1 cellular context compared by ENCODE assay signal in the genomic region with DNA sequence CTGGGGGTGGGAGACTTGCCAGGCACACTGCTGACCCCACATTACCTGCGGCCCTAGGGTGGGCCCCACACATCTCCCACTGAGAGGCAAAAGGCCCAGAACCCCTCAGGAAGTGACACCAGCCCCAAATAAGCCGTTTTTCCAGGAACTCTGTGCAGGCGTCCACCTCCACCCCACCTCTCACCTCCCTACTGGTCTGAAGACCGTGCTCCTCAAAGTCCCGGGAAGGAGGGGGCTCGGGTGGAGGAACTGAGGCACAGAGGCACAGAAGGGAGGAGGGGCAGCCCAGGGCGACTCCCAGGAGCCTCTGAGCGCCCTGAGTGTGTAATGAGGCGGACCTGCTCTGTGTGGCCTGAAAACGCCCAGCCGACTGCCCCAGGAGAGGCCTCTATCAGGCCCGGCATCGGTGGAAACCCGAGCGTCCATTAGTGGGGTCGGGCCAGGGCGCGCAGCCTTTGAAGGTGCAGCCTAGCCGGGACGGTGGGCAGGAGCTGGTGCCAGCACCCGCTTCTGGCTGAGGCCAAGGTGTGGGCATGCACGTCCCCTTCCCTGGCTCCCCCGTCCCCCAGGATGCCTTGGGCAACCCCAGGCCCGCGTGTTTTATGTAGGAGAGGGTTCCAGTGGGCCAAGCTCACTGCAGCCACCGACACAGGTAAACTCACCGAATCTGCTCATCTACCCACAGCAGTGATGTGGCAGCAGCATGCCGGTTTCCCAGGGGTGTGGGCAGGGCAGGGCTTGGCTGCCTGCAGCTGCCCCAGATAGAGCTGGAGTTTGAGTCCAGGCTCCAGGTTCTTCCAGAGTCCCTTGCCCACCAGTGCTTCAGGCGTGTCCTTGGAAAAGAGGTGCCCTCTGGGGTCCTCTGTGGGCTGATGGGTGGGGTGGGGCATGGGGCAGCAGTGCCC.
TF ChIP-seq lines count a peak whose summit lies in the region.

No MANE protein-coding gene starts in this region.

TF ChIP-seq in K562, 482 proteins besides CTCF, POLR2A, EP300 and RAD21 (continued from another document and continues in another):
- no peak for TF ChIP-seq ZNF785 (CRISPR knock-in tag; IDR thresholded peaks at IDR 0.05)
- no peak for TF ChIP-seq CEBPB (tag; IDR thresholded peaks at IDR 0.05)
- no peak for TF ChIP-seq SAFB2 (IDR thresholded peaks at IDR 0.05; ENCODE audit: borderline replicate concordance, low read depth, low read length, severe bottlenecking)
- TF ChIP-seq, protein P1, sequence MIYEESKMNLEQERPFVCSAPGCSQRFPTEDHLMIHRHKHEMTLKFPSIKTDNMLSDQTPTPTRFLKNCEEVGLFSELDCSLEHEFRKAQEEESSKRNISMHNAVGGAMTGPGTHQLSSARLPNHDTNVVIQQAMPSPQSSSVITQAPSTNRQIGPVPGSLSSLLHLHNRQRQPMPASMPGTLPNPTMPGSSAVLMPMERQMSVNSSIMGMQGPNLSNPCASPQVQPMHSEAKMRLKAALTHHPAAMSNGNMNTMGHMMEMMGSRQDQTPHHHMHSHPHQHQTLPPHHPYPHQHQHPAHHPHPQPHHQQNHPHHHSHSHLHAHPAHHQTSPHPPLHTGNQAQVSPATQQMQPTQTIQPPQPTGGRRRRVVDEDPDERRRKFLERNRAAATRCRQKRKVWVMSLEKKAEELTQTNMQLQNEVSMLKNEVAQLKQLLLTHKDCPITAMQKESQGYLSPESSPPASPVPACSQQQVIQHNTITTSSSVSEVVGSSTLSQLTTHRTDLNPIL (CRISPR knock-in tag; IDR thresholded peaks at IDR 0.05): no peak
- no peak for TF ChIP-seq ZKSCAN1 (IDR thresholded peaks at IDR 0.05; ENCODE audit: low read depth, low read length)
- no peak for TF ChIP-seq COPS2 (conservative IDR thresholded peaks at IDR 0.05)
- no peak for TF ChIP-seq U2AF1 (optimal IDR thresholded peaks at IDR 0.05; ENCODE audit: low read depth, low read length)
- no peak for TF ChIP-seq MYBL2 (IDR thresholded peaks at IDR 0.05; ENCODE audit: low read depth)
- no peak for TF ChIP-seq MYBL2 (CRISPR knock-in tag; IDR thresholded peaks at IDR 0.05; ENCODE audit: borderline replicate concordance)
- TF ChIP-seq SNRNP70 (optimal IDR thresholded peaks at IDR 0.05; ENCODE audit: low read depth, low read length): no peak
- TF ChIP-seq CHCHD3 (CRISPR knock-in tag; IDR thresholded peaks at IDR 0.05): no peak
- TF ChIP-seq, protein P2, sequence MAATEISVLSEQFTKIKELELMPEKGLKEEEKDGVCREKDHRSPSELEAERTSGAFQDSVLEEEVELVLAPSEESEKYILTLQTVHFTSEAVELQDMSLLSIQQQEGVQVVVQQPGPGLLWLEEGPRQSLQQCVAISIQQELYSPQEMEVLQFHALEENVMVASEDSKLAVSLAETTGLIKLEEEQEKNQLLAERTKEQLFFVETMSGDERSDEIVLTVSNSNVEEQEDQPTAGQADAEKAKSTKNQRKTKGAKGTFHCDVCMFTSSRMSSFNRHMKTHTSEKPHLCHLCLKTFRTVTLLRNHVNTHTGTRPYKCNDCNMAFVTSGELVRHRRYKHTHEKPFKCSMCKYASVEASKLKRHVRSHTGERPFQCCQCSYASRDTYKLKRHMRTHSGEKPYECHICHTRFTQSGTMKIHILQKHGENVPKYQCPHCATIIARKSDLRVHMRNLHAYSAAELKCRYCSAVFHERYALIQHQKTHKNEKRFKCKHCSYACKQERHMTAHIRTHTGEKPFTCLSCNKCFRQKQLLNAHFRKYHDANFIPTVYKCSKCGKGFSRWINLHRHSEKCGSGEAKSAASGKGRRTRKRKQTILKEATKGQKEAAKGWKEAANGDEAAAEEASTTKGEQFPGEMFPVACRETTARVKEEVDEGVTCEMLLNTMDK (IDR thresholded peaks at IDR 0.05; ENCODE audit: borderline replicate concordance, insufficient read depth, low read depth, low read length, poor library complexity, severe bottlenecking): no peak
- TF ChIP-seq ADNP (tag; IDR thresholded peaks at IDR 0.05): no peak
- TF ChIP-seq, protein P3, sequence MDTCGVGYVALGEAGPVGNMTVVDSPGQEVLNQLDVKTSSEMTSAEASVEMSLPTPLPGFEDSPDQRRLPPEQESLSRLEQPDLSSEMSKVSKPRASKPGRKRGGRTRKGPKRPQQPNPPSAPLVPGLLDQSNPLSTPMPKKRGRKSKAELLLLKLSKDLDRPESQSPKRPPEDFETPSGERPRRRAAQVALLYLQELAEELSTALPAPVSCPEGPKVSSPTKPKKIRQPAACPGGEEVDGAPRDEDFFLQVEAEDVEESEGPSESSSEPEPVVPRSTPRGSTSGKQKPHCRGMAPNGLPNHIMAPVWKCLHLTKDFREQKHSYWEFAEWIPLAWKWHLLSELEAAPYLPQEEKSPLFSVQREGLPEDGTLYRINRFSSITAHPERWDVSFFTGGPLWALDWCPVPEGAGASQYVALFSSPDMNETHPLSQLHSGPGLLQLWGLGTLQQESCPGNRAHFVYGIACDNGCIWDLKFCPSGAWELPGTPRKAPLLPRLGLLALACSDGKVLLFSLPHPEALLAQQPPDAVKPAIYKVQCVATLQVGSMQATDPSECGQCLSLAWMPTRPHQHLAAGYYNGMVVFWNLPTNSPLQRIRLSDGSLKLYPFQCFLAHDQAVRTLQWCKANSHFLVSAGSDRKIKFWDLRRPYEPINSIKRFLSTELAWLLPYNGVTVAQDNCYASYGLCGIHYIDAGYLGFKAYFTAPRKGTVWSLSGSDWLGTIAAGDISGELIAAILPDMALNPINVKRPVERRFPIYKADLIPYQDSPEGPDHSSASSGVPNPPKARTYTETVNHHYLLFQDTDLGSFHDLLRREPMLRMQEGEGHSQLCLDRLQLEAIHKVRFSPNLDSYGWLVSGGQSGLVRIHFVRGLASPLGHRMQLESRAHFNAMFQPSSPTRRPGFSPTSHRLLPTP (IDR thresholded peaks at IDR 0.05; ENCODE audit: borderline replicate concordance, extremely low read depth, insufficient read length): no peak
- TF ChIP-seq ZFX (CRISPR knock-in tag; IDR thresholded peaks at IDR 0.05): peak; percentile 32; the same call in 1 of the 2 replicates
- TF ChIP-seq, protein P4, sequence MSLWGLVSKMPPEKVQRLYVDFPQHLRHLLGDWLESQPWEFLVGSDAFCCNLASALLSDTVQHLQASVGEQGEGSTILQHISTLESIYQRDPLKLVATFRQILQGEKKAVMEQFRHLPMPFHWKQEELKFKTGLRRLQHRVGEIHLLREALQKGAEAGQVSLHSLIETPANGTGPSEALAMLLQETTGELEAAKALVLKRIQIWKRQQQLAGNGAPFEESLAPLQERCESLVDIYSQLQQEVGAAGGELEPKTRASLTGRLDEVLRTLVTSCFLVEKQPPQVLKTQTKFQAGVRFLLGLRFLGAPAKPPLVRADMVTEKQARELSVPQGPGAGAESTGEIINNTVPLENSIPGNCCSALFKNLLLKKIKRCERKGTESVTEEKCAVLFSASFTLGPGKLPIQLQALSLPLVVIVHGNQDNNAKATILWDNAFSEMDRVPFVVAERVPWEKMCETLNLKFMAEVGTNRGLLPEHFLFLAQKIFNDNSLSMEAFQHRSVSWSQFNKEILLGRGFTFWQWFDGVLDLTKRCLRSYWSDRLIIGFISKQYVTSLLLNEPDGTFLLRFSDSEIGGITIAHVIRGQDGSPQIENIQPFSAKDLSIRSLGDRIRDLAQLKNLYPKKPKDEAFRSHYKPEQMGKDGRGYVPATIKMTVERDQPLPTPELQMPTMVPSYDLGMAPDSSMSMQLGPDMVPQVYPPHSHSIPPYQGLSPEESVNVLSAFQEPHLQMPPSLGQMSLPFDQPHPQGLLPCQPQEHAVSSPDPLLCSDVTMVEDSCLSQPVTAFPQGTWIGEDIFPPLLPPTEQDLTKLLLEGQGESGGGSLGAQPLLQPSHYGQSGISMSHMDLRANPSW (CRISPR knock-in tag; IDR thresholded peaks at IDR 0.05): no peak
- no peak for TF ChIP-seq SMARCE1 (IDR thresholded peaks at IDR 0.05)
- no peak for TF ChIP-seq ZNF316 (IDR thresholded peaks at IDR 0.05)
- no peak for TF ChIP-seq JUND (IDR thresholded peaks at IDR 0.05; ENCODE audit: borderline replicate concordance, low read depth, low read length)
- no peak for TF ChIP-seq JUND (tag; IDR thresholded peaks at IDR 0.05; ENCODE audit: borderline replicate concordance, low read depth, low read length)
- TF ChIP-seq ESRRA (IDR thresholded peaks at IDR 0.05; ENCODE audit: borderline replicate concordance, low read depth): no peak
- TF ChIP-seq NEUROD1 (IDR thresholded peaks at IDR 0.05; ENCODE audit: borderline replicate concordance, low read depth, low read length, partially characterized antibody): no peak
- TF ChIP-seq NR3C1 (CRISPR knock-in tag; IDR thresholded peaks at IDR 0.05): no peak
- TF ChIP-seq ZNF583 (CRISPR knock-in tag; IDR thresholded peaks at IDR 0.05): 0 out of 2 replicates have a peak, but pooled peaks have one; percentile 16
- TF ChIP-seq MYNN (IDR thresholded peaks at IDR 0.05): no peak
- no peak for TF ChIP-seq MYNN (CRISPR knock-in tag; IDR thresholded peaks at IDR 0.05)
- TF ChIP-seq ZC3H4 (CRISPR knock-in tag; IDR thresholded peaks at IDR 0.05; ENCODE audit: borderline replicate concordance): no peak
- 0 out of 2 replicates have a peak, but pooled peaks have one; percentile 7 for TF ChIP-seq ZNF311 (CRISPR knock-in tag; IDR thresholded peaks at IDR 0.05)
- TF ChIP-seq HNRNPH1 (optimal IDR thresholded peaks at IDR 0.05; ENCODE audit: low read depth, low read length): no peak
- TF ChIP-seq, protein P5, sequence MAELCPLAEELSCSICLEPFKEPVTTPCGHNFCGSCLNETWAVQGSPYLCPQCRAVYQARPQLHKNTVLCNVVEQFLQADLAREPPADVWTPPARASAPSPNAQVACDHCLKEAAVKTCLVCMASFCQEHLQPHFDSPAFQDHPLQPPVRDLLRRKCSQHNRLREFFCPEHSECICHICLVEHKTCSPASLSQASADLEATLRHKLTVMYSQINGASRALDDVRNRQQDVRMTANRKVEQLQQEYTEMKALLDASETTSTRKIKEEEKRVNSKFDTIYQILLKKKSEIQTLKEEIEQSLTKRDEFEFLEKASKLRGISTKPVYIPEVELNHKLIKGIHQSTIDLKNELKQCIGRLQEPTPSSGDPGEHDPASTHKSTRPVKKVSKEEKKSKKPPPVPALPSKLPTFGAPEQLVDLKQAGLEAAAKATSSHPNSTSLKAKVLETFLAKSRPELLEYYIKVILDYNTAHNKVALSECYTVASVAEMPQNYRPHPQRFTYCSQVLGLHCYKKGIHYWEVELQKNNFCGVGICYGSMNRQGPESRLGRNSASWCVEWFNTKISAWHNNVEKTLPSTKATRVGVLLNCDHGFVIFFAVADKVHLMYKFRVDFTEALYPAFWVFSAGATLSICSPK (IDR thresholded peaks at IDR 0.05; ENCODE audit: borderline replicate concordance): no peak
- TF ChIP-seq, protein P6, sequence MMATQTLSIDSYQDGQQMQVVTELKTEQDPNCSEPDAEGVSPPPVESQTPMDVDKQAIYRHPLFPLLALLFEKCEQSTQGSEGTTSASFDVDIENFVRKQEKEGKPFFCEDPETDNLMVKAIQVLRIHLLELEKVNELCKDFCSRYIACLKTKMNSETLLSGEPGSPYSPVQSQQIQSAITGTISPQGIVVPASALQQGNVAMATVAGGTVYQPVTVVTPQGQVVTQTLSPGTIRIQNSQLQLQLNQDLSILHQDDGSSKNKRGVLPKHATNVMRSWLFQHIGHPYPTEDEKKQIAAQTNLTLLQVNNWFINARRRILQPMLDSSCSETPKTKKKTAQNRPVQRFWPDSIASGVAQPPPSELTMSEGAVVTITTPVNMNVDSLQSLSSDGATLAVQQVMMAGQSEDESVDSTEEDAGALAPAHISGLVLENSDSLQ (IDR thresholded peaks at IDR 0.05): no peak
- TF ChIP-seq MIER1 (IDR thresholded peaks at IDR 0.05; ENCODE audit: low read depth): no peak
- TF ChIP-seq ZNF696 (CRISPR knock-in tag; conservative IDR thresholded peaks at IDR 0.05): no peak
- no peak for TF ChIP-seq SRSF9 (IDR thresholded peaks at IDR 0.05; ENCODE audit: borderline replicate concordance, low read depth, low read length)
- TF ChIP-seq KLF16 (IDR thresholded peaks at IDR 0.05): no peak
- TF ChIP-seq, protein P7, sequence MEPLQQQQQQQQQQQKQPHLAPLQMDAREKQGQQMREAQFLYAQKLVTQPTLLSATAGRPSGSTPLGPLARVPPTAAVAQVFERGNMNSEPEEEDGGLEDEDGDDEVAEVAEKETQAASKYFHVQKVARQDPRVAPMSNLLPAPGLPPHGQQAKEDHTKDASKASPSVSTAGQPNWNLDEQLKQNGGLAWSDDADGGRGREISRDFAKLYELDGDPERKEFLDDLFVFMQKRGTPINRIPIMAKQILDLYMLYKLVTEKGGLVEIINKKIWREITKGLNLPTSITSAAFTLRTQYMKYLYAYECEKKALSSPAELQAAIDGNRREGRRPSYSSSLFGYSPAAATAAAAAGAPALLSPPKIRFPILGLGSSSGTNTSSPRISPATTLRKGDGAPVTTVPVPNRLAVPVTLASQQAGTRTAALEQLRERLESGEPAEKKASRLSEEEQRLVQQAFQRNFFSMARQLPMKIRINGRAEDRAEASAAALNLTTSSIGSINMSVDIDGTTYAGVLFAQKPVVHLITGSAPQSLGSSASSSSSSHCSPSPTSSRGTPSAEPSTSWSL (CRISPR knock-in tag; IDR thresholded peaks at IDR 0.05; ENCODE audit: borderline replicate concordance): no peak
- no peak for TF ChIP-seq SRSF1 (IDR thresholded peaks at IDR 0.05; ENCODE audit: low read depth, low read length)
- TF ChIP-seq ZNF717 (CRISPR knock-in tag; IDR thresholded peaks at IDR 0.05): no peak
- peak; percentile 50 for TF ChIP-seq POLR2G (IDR thresholded peaks at IDR 0.05; ENCODE audit: low read depth, low read length)
- TF ChIP-seq, protein P8, sequence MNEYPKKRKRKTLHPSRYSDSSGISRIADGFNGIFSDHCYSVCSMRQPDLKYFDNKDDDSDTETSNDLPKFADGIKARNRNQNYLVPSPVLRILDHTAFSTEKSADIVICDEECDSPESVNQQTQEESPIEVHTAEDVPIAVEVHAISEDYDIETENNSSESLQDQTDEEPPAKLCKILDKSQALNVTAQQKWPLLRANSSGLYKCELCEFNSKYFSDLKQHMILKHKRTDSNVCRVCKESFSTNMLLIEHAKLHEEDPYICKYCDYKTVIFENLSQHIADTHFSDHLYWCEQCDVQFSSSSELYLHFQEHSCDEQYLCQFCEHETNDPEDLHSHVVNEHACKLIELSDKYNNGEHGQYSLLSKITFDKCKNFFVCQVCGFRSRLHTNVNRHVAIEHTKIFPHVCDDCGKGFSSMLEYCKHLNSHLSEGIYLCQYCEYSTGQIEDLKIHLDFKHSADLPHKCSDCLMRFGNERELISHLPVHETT (CRISPR knock-in tag; conservative IDR thresholded peaks at IDR 0.05 in 1 of 2, IDR thresholded peaks at IDR 0.05 in 1 of 2): no peak
- no peak for TF ChIP-seq CBFA2T2 (conservative IDR thresholded peaks at IDR 0.05)
